Comparison of ENCODE assay signal across 10 cellular contexts in the genomic region with DNA sequence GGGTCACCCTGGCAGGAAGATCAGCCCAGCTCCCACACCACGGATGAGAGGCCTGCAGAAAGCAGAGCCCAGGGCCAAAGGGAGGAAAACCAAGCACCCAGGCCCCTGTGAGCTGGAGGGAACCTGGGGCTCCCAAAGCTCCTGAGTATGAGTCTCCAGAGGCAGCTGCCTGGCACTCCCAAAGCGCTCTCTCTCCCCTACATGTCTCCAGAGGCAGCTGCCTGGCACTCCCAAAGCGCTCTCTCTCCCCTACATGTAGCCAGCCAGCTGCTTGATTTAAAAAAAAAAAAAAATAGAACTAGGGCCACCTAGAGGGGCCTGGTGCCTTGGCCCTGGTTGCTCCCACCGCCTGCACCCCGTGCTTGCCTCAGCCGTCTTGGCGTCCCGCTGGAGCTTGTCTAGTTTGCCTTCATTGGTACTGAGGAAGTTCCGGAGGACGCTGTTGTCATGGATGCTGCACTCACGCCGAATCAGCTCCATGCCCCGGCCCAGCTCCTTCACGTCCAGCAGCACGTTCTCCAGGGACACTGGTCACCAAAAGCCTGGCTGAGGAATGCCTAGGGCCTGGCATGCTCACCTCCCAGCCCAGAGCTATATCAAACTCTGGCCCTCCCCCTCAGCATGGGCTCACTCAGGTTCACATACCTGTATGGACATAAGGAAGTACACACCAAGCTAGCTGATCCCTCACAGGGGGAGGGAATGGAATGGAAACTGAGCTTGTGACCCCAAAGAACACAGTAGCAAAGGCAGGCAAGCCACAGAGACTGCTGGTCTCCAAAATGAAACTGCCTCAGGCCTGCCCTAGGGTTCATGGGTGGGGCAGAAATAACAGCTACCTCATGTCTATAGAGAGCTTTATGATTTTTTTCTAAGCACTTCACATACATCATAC. TPM values are rescaled to one million over a fixed set of nuclear protein-coding genes. Genes with fewer than 3 reads are reported as not detected.
DNase-seq lines count a peak whose midpoint lies in the region; ATAC-seq, FAIRE-seq and TF ChIP-seq lines count a peak whose summit lies in the region.
"Had no signal": no experiment of that assay in that cellular context is flagged by ENCODE, and none has a peak within 500 bp of the region (broad histone marks: within the 10 kb centered on the region; RNA-seq: fewer than 3 reads in every experiment).

No MANE protein-coding gene starts in this region.

- WGBS in small intestine, 3 donors: 80 to 84% (median 82%) methylated on average over 15 of the region's 15 CpGs
- WGBS in body of pancreas, 2 donors: 80 to 90% methylated on average over 14 to 15 of the region's 15 CpGs

- H3K4me3 Mint-ChIP-seq in GM23338 (no peak overlapping the region; the same call in 2 of the 3 replicates), T-cell (no peak overlapping the region)

- no peak for TF ChIP-seq POLR2A in body of pancreas (IDR thresholded peaks at IDR 0.05)

- peaks cover 7% of the 10 kb centered on the region; the same call in 1 of the 2 replicates for H4K20me1 ChIP-seq in GM23338 (replicated peaks; ENCODE audit: insufficient read depth)

- CTCF ChIA-PET in T-cell (lab: Charles Lee): interaction anchor here (0.6 to 6.4 kb wide), 10 partner anchors 9 to 191 kb away, joined by 3 to 100 read pairs (median 3); a partner anchor contains a TSS

- no peak overlapping the region; the same call in 1 of the 2 replicates for H3K27ac ChIP-seq in GM23338 (ENCODE audit: low read depth)
- H3K27ac ChIP-seq in small intestine (ENCODE audit: low read depth in 1 of 2, low read length in 1 of 2): peak overlapping the region in 1 of 2 donors; percentile 52
- peak overlapping the region in 2 of 4 donors; percentile 11 to 25 for H3K27ac ChIP-seq in body of pancreas

- H3K36me3 Mint-ChIP-seq in GM23338 (ENCODE audit: low read depth) (peaks cover 76% of the 10 kb centered on the region), T-cell (peaks cover 29% of the 10 kb centered on the region)

- H3K27me3 ChIP-seq in GM23338 (ENCODE audit: insufficient read depth) (no peaks in the 10 kb centered on the region), small intestine (ENCODE audit: control insufficient read depth in 2 of 2, insufficient read depth in 2 of 2, low read length in 2 of 2) (no peaks in the 10 kb centered on the region), body of pancreas (no peaks in the 10 kb centered on the region)

- no peaks in the 10 kb centered on the region for H3K9me2 ChIP-seq in GM23338 (ENCODE audit: insufficient read depth)

- no peak for FAIRE-seq in small intestine (lab: Jason Lieb, UNC)

- intact Hi-C loops in body of pancreas (cut with DNase I): no loop called here

- H3K27me3 Mint-ChIP-seq in GM23338 (ENCODE audit: insufficient read depth, low read depth, poor library complexity) (peaks cover 22% of the 10 kb centered on the region), T-cell (no peaks in the 10 kb centered on the region)

- H3K9me3 ChIP-seq in small intestine (ENCODE audit: control insufficient read depth, low read depth): no peaks in the 10 kb centered on the region
- no peaks in the 10 kb centered on the region for H3K9me3 ChIP-seq in body of pancreas

- no peaks in the 10 kb centered on the region for H3F3A ChIP-seq in GM23338 (replicated peaks; ENCODE audit: low read depth)

- H3K36me3 ChIP-seq in GM23338 (ENCODE audit: insufficient read depth) (peaks cover 11% of the 10 kb centered on the region), small intestine (ENCODE audit: control insufficient read depth in 2 of 2, insufficient read depth in 2 of 2, low read length in 2 of 2) (no peaks in the 10 kb centered on the region), body of pancreas (replicated peaks in 1 of 2; ENCODE audit: insufficient read depth in 1 of 2, low read depth in 2 of 2) (peaks cover 0 to 2% of the 10 kb centered on the region in 2 donors)

- DNase-seq in GM23338 (ENCODE audit: low spot score) (no peak), T-cell (no peak), iPS-NIHi11 (ENCODE audit: low spot score) (peak; percentile 37), small intestine (peak; percentile 42), OCI-M2 (lab: John Stamatoyannopoulos, UW; ENCODE audit: unreplicated experiment) (no peak), middle frontal gyrus (ENCODE audit: extremely low spot score, low spot score) (no peak), body of pancreas (no peak)
- DNase-seq: EL, NCI-H510A, SIG-M5 had no signal

- no peak overlapping the region for H3K4me3 ChIP-seq in GM23338
- H3K4me3 ChIP-seq in small intestine (ENCODE audit: low read depth in 1 of 2, low read length in 2 of 2): no peak overlapping the region
- H3K4me3 ChIP-seq in body of pancreas: no peak overlapping the region

- TF ChIP-seq CTCF in GM23338 (conservative IDR thresholded peaks at IDR 0.05; ENCODE audit: low read depth in 2 of 2) (no peak), body of pancreas (IDR thresholded peaks at IDR 0.05) (no peak)

- POLR2A ChIA-PET in T-cell (lab: Charles Lee): interaction anchor here in 1 of 2 donors (0.6 kb wide), 1 partner anchor 362 kb away, joined by 3 read pairs; no protein-coding TSS in a partner anchor

- no peaks in the 10 kb centered on the region for H3K79me2 ChIP-seq in GM23338 (replicated peaks; ENCODE audit: insufficient read depth)

- no peak for ATAC-seq in GM23338
- no peak for ATAC-seq in T-cell (replicated peaks in 1 of 4)
- no peak for ATAC-seq in body of pancreas

- H3K4me1 ChIP-seq in GM23338 (ENCODE audit: insufficient read depth) (no peaks in the 10 kb centered on the region), small intestine (ENCODE audit: control insufficient read depth in 2 of 2, insufficient read depth in 1 of 2, low read depth in 1 of 2, low read length in 1 of 2) (no peaks in the 10 kb centered on the region), body of pancreas (no peaks in the 10 kb centered on the region)

- H3K4me1 Mint-ChIP-seq in GM23338 (peaks cover 21% of the 10 kb centered on the region), T-cell (peaks cover 35 to 49% (median 37%) of the 10 kb centered on the region in 3 donors)

- H3K9me3 Mint-ChIP-seq in GM23338 (no peaks in the 10 kb centered on the region), T-cell (no peaks in the 10 kb centered on the region)

- no peak overlapping the region for H3K4me2 ChIP-seq in GM23338

- H2AFZ ChIP-seq in GM23338: no peak overlapping the region

- H3K27ac Mint-ChIP-seq in GM23338 (peak overlapping the region; percentile 54; the same call in 1 of the 2 replicates), T-cell (peak overlapping the region; percentile 78 to 83)

TF ChIP-seq in GM23338, 12 proteins besides CTCF, POLR2A, EP300 and RAD21 (continues in another document):
- no peak for TF ChIP-seq CREB1 (CRISPR knock-in tag; IDR thresholded peaks at IDR 0.05; ENCODE audit: low read depth)
- TF ChIP-seq, protein P1, sequence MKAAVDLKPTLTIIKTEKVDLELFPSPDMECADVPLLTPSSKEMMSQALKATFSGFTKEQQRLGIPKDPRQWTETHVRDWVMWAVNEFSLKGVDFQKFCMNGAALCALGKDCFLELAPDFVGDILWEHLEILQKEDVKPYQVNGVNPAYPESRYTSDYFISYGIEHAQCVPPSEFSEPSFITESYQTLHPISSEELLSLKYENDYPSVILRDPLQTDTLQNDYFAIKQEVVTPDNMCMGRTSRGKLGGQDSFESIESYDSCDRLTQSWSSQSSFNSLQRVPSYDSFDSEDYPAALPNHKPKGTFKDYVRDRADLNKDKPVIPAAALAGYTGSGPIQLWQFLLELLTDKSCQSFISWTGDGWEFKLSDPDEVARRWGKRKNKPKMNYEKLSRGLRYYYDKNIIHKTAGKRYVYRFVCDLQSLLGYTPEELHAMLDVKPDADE (IDR thresholded peaks at IDR 0.05): no peak
- TF ChIP-seq, protein P2, sequence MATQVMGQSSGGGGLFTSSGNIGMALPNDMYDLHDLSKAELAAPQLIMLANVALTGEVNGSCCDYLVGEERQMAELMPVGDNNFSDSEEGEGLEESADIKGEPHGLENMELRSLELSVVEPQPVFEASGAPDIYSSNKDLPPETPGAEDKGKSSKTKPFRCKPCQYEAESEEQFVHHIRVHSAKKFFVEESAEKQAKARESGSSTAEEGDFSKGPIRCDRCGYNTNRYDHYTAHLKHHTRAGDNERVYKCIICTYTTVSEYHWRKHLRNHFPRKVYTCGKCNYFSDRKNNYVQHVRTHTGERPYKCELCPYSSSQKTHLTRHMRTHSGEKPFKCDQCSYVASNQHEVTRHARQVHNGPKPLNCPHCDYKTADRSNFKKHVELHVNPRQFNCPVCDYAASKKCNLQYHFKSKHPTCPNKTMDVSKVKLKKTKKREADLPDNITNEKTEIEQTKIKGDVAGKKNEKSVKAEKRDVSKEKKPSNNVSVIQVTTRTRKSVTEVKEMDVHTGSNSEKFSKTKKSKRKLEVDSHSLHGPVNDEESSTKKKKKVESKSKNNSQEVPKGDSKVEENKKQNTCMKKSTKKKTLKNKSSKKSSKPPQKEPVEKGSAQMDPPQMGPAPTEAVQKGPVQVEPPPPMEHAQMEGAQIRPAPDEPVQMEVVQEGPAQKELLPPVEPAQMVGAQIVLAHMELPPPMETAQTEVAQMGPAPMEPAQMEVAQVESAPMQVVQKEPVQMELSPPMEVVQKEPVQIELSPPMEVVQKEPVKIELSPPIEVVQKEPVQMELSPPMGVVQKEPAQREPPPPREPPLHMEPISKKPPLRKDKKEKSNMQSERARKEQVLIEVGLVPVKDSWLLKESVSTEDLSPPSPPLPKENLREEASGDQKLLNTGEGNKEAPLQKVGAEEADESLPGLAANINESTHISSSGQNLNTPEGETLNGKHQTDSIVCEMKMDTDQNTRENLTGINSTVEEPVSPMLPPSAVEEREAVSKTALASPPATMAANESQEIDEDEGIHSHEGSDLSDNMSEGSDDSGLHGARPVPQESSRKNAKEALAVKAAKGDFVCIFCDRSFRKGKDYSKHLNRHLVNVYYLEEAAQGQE (IDR thresholded peaks at IDR 0.05; ENCODE audit: unreplicated experiment): no peak
- no peak for TF ChIP-seq NANOG (IDR thresholded peaks at IDR 0.05; ENCODE audit: borderline replicate concordance)
- TF ChIP-seq JUNB (IDR thresholded peaks at IDR 0.05; ENCODE audit: unreplicated experiment): no peak

RNA-seq across cellular contexts. Expression of a gene that starts 24.7 kb away (rescaled TPM):
- total RNA-seq in GM23338 (2014; rRNA removed; shearing (Covaris generic)): 14.7 and 17.9 TPM in 2 replicates
- polyA plus RNA-seq in GM23338 (2016; fragmentation: Nextera tagmentation; extraction: Ambion mirVana) (16.7 and 19.0 TPM in 2 replicates), small intestine (1 to 10 TPM; 2.5 to 9.7 (median 3.2) TPM)
- total RNA-seq in T-cell (10 to 100 TPM in 4 of 5 donors, 1 to 10 TPM in 1; 7.4 to 18.0 (median 16.5) TPM), body of pancreas (1 to 10 TPM; 6.3 to 9.3 TPM)

RNA-seq across cellular contexts. Expression of a gene that starts 42.6 kb away (rescaled TPM):
- 0.08 and 0.38 TPM in 2 replicates for total RNA-seq in GM23338 (2014; rRNA removed; shearing (Covaris generic))
- 0.21 and 0.31 TPM in 2 replicates for polyA plus RNA-seq in GM23338 (2016; fragmentation: Nextera tagmentation; extraction: Ambion mirVana)
- under 1 TPM in 4 of 5 donors, not detected in 1; 0.32 to 0.65 (median 0.34) TPM for total RNA-seq in T-cell
- polyA plus RNA-seq in small intestine: under 1 TPM in 1 of 3 donors, not detected in 2; 0.37 TPM
- total RNA-seq in body of pancreas: under 1 TPM in 1 of 2 donors, not detected in 1; 0.78 TPM

RNA-seq across cellular contexts. Expression of a gene that starts 59.1 kb away (rescaled TPM):
- 17.8 and 32.6 TPM in 2 replicates for total RNA-seq in GM23338 (2014; rRNA removed; shearing (Covaris generic))
- 8.7 and 10.5 TPM in 2 replicates for polyA plus RNA-seq in GM23338 (2016; fragmentation: Nextera tagmentation; extraction: Ambion mirVana)
- 10 to 100 TPM; 34.2 to 45.5 (median 41.1) TPM for total RNA-seq in T-cell
- 1 to 10 TPM in 2 of 3 donors, under 1 TPM in 1; 0.89 to 4.6 (median 3.5) TPM for polyA plus RNA-seq in small intestine
- 1 to 10 TPM; 3.0 to 6.2 TPM for total RNA-seq in body of pancreas

Comparison
In these comparisons a context has a peak if more than half of its experiments do, and no peak if none do; other contexts are left out.
1. DNase-seq: peak in iPS-NIHi11 (single experiment) and small intestine (single experiment); none in GM23338 (single experiment), T-cell (0 of 34), OCI-M2 (single experiment), middle frontal gyrus (single experiment) and body of pancreas (0 of 4).